ENCODE assay signal across 8 cellular contexts in the genomic region with DNA sequence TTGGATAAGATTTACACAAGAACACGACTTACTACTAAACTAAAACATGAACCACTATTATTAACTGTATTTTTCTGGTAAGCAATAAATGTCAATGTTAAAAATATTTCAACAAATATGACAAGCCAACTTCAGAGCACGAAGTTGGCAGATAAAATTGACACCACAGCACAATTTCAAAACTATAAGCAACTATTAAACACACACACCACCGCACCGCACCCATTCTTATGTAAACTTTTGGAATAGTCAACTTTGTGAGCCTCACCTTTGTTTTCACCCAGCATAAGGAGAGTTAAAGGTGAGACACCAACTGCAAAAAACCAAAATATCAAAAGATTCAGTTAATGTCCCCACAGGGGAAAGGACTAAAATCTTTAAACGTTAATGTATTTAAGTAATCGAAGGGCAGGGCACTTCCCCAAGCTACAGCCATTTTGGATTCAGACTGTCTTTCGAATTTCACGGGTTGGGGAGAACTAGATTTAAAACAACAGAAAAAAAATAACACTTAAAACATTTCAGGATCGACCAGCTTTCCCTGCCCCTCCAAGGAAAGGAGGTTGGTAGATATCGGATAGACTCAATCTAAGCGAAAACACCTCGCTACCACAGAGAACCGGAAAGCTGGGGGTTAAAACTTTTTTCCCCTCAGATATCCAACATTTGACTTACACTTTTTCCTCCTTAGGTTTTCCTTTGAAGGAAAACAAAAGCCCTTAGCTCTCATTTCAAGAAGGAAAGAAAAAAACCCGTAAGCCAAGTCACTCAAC. TPM values are rescaled to one million over a fixed set of nuclear protein-coding genes. Genes with fewer than 3 reads are reported as not detected.
DNase-seq lines count a peak whose midpoint lies in the region; ATAC-seq, FAIRE-seq and TF ChIP-seq lines count a peak whose summit lies in the region.

No MANE protein-coding gene starts in this region.

- no peaks in the 10 kb centered on the region for H3K9me3 Mint-ChIP-seq in CD8-positive, alpha-beta memory T cell
- H3K9me3 Mint-ChIP-seq in astrocyte (ENCODE audit: unreplicated experiment) = no peaks in the 10 kb centered on the region

- H2AFZ ChIP-seq in Karpas-422 (ENCODE audit: low read length) (no peak overlapping the region), astrocyte (ENCODE audit: low read depth, low read length) (peak overlapping the region; percentile 96)

- H3K79me2 ChIP-seq in Karpas-422 (ENCODE audit: low read length) (peaks cover 86% of the 10 kb centered on the region), astrocyte (ENCODE audit: insufficient read depth, low read length) (peaks cover 83% of the 10 kb centered on the region)

- H3K36me3 ChIP-seq in CD8-positive, alpha-beta memory T cell (ENCODE audit: insufficient read depth, low read length) = no peaks in the 10 kb centered on the region
- peaks cover under 1% of the 10 kb centered on the region; the same call in 1 of the 2 replicates for H3K36me3 ChIP-seq in Karpas-422 (ENCODE audit: insufficient read depth, low read length)
- H3K36me3 ChIP-seq in astrocyte (ENCODE audit: insufficient read depth, low read length) = no peaks in the 10 kb centered on the region
- H3K36me3 ChIP-seq in thymus (ENCODE audit: control insufficient read depth, insufficient read depth) = peaks cover 4% of the 10 kb centered on the region

- POLR2A ChIA-PET in CD8-positive, alpha-beta memory T cell (lab: Charles Lee) = interaction anchor here (0.7 to 1.7 kb wide), 11 partner anchors 9 to 964 kb away, joined by 3 to 11 read pairs (median 5); partner anchors contain the start of genes EIF2B3, IPP, MUTYH and NASP

- TF ChIP-seq CTCF in astrocyte (IDR thresholded peaks at IDR 0.05; ENCODE audit: insufficient read depth, low read depth, low read length) (no peak), GM20000 (IDR thresholded peaks at IDR 0.05; ENCODE audit: extremely low read depth, missing control alignments) (no peak)

- no peaks in the 10 kb centered on the region for H3K27me3 ChIP-seq in CD8-positive, alpha-beta memory T cell (ENCODE audit: insufficient read depth, low read length, poor library complexity, severe bottlenecking)
- H3K27me3 ChIP-seq in Karpas-422 (ENCODE audit: low read length) (no peaks in the 10 kb centered on the region), astrocyte (ENCODE audit: insufficient read depth, low read length) (no peaks in the 10 kb centered on the region), thymus (ENCODE audit: control insufficient read depth, insufficient read depth) (no peaks in the 10 kb centered on the region)

- CTCF ChIA-PET in CD8-positive, alpha-beta memory T cell (lab: Charles Lee) = interaction anchor here (0.7 to 1.4 kb wide), 6 partner anchors 8 to 674 kb away, joined by 3 read pairs; partner anchors contain the start of gene UROD

- no peak for FAIRE-seq in astrocyte (lab: Jason Lieb, UNC)

- H3K9me2 ChIP-seq in Karpas-422 (replicated peaks; ENCODE audit: insufficient read depth, low read length) = no peaks in the 10 kb centered on the region

- H3K4me3 ChIP-seq in CD8-positive, alpha-beta memory T cell (ENCODE audit: low read length) = peak overlapping the region; percentile 85
- peak overlapping the region; percentile 95 for H3K4me3 ChIP-seq in Karpas-422 (ENCODE audit: low read length)
- H3K4me3 ChIP-seq in astrocyte (ENCODE audit: insufficient read depth, low read depth, low read length) = peak overlapping the region; percentile 93
- peak overlapping the region; percentile 60 for H3K4me3 ChIP-seq in thymus (ENCODE audit: low read length)

- H3K4me3 Mint-ChIP-seq in CD8-positive, alpha-beta memory T cell = peak overlapping the region; percentile 98 to 100 (median 100)
- peak overlapping the region; percentile 95 for H3K4me3 Mint-ChIP-seq in astrocyte (ENCODE audit: unreplicated experiment)

- no peaks in the 10 kb centered on the region for H3K9me3 ChIP-seq in CD8-positive, alpha-beta memory T cell (ENCODE audit: low read length)
- H3K9me3 ChIP-seq in Karpas-422 (ENCODE audit: low read length) (no peaks in the 10 kb centered on the region), astrocyte (ENCODE audit: insufficient read depth, low read depth, low read length) (no peaks in the 10 kb centered on the region), thymus (ENCODE audit: control insufficient read depth) (no peaks in the 10 kb centered on the region)

- H3K27ac Mint-ChIP-seq in CD8-positive, alpha-beta memory T cell = peak overlapping the region; percentile 98 to 100 (median 99)
- H3K27ac Mint-ChIP-seq in astrocyte (ENCODE audit: unreplicated experiment) = peak overlapping the region; percentile 96

- peaks cover 64% of the 10 kb centered on the region for H3K4me1 ChIP-seq in CD8-positive, alpha-beta memory T cell (ENCODE audit: insufficient read depth, low read length)
- H3K4me1 ChIP-seq in Karpas-422 (ENCODE audit: low read length) (peaks cover 56% of the 10 kb centered on the region), astrocyte (ENCODE audit: insufficient read depth, low read length) (peaks cover 8% of the 10 kb centered on the region), thymus (ENCODE audit: control insufficient read depth, insufficient read depth, low read length) (peaks cover 10% of the 10 kb centered on the region)

- peak overlapping the region; percentile 92 for H3K27ac ChIP-seq in CD8-positive, alpha-beta memory T cell (ENCODE audit: low read depth, low read length)
- H3K27ac ChIP-seq in Karpas-422 (ENCODE audit: low read length) (peak overlapping the region; percentile 74), astrocyte (ENCODE audit: low read depth, low read length) (peak overlapping the region; percentile 94), thymus (ENCODE audit: low read depth) (no peak overlapping the region)

- under 1% methylated on average over 14 of the region's 14 CpGs for WGBS in thymus

- H3K9ac ChIP-seq in Karpas-422 (ENCODE audit: low read length) = peak overlapping the region; percentile 94
- peak overlapping the region; percentile 98 for H3K9ac ChIP-seq in astrocyte (ENCODE audit: low read length)

- DNase-seq in CD8-positive, alpha-beta memory T cell = peak in 1 of 5 donors; percentile 5
- DNase-seq in Karpas-422 = peak; percentile 55
- DNase-seq in astrocyte (ENCODE audit: low read depth) = no peak
- peak; percentile 42 for DNase-seq in left kidney (ENCODE audit: low read depth, low spot score)
- no peak for DNase-seq in GM20000 (ENCODE audit: low spot score)

- H3K27me3 Mint-ChIP-seq in CD8-positive, alpha-beta memory T cell = peaks cover 0 to 7% of the 10 kb centered on the region in 2 donors
- H3K27me3 Mint-ChIP-seq in astrocyte (ENCODE audit: low read depth, unreplicated experiment) = no peaks in the 10 kb centered on the region

- ATAC-seq in HG02678 (IDR thresholded peaks at IDR 0.05; ENCODE audit: unreplicated experiment) (no peak), HG03280 (IDR thresholded peaks at IDR 0.05; ENCODE audit: unreplicated experiment) (no peak)

- peaks cover 0 to 42% (median 0%) of the 10 kb centered on the region in 3 donors for H3K36me3 Mint-ChIP-seq in CD8-positive, alpha-beta memory T cell
- H3K36me3 Mint-ChIP-seq in astrocyte (ENCODE audit: low read depth, unreplicated experiment) = no peaks in the 10 kb centered on the region

- H3K4me2 ChIP-seq in Karpas-422 (ENCODE audit: low read depth, low read length, poor library complexity, severe bottlenecking) (peak overlapping the region; percentile 75), astrocyte (ENCODE audit: low read length) (peak overlapping the region; percentile 95)

- H4K20me1 ChIP-seq in Karpas-422 (ENCODE audit: insufficient read depth, low read depth, low read length) (peaks cover 12% of the 10 kb centered on the region; the same call in 1 of the 2 replicates), astrocyte (ENCODE audit: insufficient read depth, low read length) (peaks cover 38% of the 10 kb centered on the region)

- H3K4me1 Mint-ChIP-seq in CD8-positive, alpha-beta memory T cell = peaks cover 56 to 78% (median 65%) of the 10 kb centered on the region in 3 donors
- peaks cover 11% of the 10 kb centered on the region for H3K4me1 Mint-ChIP-seq in astrocyte (ENCODE audit: low read depth, unreplicated experiment)

RNA-seq across cellular contexts. Expression of gene GPBP1L1, which starts 0.8 kb away (rescaled TPM):
- total RNA-seq in CD8-positive, alpha-beta memory T cell = 100 to 1,000 TPM; 102 to 107 TPM
- 90.3 TPM for polyA plus RNA-seq in CD8-positive, alpha-beta memory T cell
- total RNA-seq in Karpas-422 (2014; rRNA removed; shearing (Covaris generic); ENCODE audit: low replicate concordance) = 95.8 and 98.0 TPM in 2 replicates
- 116 TPM in 2 replicates for total RNA-seq in astrocyte
- polyA plus RNA-seq in thymus = 92.3 TPM

RNA-seq across cellular contexts. Expression of gene TMEM69, which starts 2.5 kb away (rescaled TPM):
- total RNA-seq in CD8-positive, alpha-beta memory T cell = 10 to 100 TPM; 45.2 to 45.8 TPM
- polyA plus RNA-seq in CD8-positive, alpha-beta memory T cell = 33.7 TPM
- total RNA-seq in Karpas-422 (2014; rRNA removed; shearing (Covaris generic); ENCODE audit: low replicate concordance) = 28.9 and 86.1 TPM in 2 replicates
- 23.3 and 26.2 TPM in 2 replicates for total RNA-seq in astrocyte
- 28.8 TPM for polyA plus RNA-seq in thymus

Comparison
In these comparisons a context has a peak if more than half of its experiments do, and no peak if none do; other contexts are left out.
1. DNase-seq: peak in Karpas-422 (single experiment) and left kidney (single experiment); none in astrocyte (single experiment) and GM20000 (single experiment).
2. Peak in every context shown above with its lines, with median percentiles within 50 percentile points of each other: H3K4me3 ChIP-seq.